In the genomic region with DNA sequence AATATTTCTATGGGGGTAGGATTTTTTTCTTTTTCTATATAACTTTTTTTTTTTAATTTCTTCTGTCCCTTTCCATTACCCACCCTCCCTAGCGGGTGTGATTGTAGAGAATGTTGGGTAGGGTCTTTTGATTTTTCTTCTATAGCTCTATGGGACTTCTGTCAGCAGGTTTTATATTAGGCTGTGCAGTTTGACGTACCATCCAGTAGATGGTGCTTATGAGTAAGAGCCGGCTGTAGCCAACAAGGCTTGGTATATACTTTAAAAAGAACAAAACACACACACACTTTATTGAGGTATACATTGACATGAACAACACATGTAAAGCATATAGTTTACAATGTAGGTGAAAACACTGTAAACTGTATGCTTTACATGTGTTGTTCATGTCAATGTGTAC, we compare ENCODE assay signal across 11 cellular contexts.
DNase-seq lines count a peak whose midpoint lies in the region; ATAC-seq and TF ChIP-seq lines count a peak whose summit lies in the region.
"Had no signal": no experiment of that assay in that cellular context is flagged by ENCODE, and none has a peak within 500 bp of the region (broad histone marks: within the 10 kb centered on the region; RNA-seq: fewer than 3 reads in every experiment).

No MANE protein-coding gene starts in this region.

- TF ChIP-seq CTCF in AG09309 (IDR thresholded peaks at IDR 0.05; ENCODE audit: control insufficient read depth, insufficient read depth, low read depth, low read length, missing control alignments): peak; percentile 9
- TF ChIP-seq CTCF in GM12872 (IDR thresholded peaks at IDR 0.05; ENCODE audit: insufficient read depth, low read depth, low read length): peak; percentile 55; the same call in 2 of the 3 replicates
- TF ChIP-seq CTCF in ascending aorta (IDR thresholded peaks at IDR 0.05): no peak

- H3K27ac ChIP-seq in ascending aorta: no peak overlapping the region

- intact Hi-C loops in ascending aorta (cut with DNase I): no loop called here

- H3K36me3 ChIP-seq in MG63 (no peaks in the 10 kb centered on the region), ascending aorta (no peaks in the 10 kb centered on the region)

- H3K27me3 ChIP-seq in MG63 (no peaks in the 10 kb centered on the region), ascending aorta (no peaks in the 10 kb centered on the region)

- no peak overlapping the region for H3K4me3 ChIP-seq in AG09309 (ENCODE audit: control insufficient read depth, low read depth, low read length)
- no peak overlapping the region for H3K4me3 ChIP-seq in MG63
- no peak overlapping the region for H3K4me3 ChIP-seq in ascending aorta

- H3K9me3 ChIP-seq in MG63: no peaks in the 10 kb centered on the region
- no peaks in the 10 kb centered on the region for H3K9me3 ChIP-seq in ascending aorta

- DNase-seq in AG09309 (ENCODE audit: low read depth) (no peak), NCI-H69 (lab: John Stamatoyannopoulos, UW) (peak; percentile 0), erythroblast (lab: John Stamatoyannopoulos, UW) (peak; percentile 0), MG63 (no peak), ascending aorta (ENCODE audit: low spot score in 2 of 2) (no peak), foreskin melanocyte (no peak)
- DNase-seq: NCI-H774, trophoblast cell had no signal

- no peak for TF ChIP-seq POLR2A in erythroblast (IDR thresholded peaks at IDR 0.05; ENCODE audit: low read length)

- ATAC-seq in HG03521 (IDR thresholded peaks at IDR 0.05; ENCODE audit: unreplicated experiment): no peak
- ATAC-seq: activated T-helper 17 cell treated with anti-CD3 and anti-CD28 coated beads, Interleukin-2, amount 50 U/mL, for 72 hours had no signal

- no peaks in the 10 kb centered on the region for H3K4me1 ChIP-seq in ascending aorta

Comparison
In these comparisons a context has a peak if more than half of its experiments do, and no peak if none do; other contexts are left out.
1. DNase-seq: peak in NCI-H69 (single experiment) and erythroblast (2 of 2); none in AG09309 (single experiment), MG63 (single experiment), ascending aorta (0 of 2) and foreskin melanocyte (single experiment).
2. CTCF ChIP-seq: peak in AG09309 (single experiment) and GM12872 (single experiment); none in ascending aorta (0 of 3).